Comparison of ENCODE assay signal across 1 cellular context in the genomic region with DNA sequence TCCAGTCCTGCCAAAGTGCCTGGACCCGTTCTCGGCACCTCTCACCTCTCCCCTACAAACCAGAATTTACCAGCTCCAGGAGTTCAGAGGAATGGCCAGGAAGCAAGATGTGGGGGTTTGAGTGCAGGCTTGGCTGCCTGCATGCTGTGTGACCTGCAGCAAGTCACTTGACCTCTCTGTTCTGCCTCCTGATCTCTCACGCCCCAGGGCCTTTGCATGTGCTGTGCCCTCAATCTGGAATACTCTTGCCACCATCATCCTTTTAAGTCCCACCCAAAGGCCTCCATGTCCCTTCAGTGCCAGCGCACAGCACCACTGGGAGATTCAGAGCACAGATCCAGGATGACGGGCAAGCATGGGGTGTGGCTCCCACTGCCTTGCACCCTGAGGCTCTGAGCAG.
TF ChIP-seq lines count a peak whose summit lies in the region.

No MANE protein-coding gene starts in this region.

TF ChIP-seq in K562, 482 proteins besides CTCF, POLR2A, EP300 and RAD21:
- TF ChIP-seq BCOR (IDR thresholded peaks at IDR 0.05) (peak; percentile 97), CBX3 (IDR thresholded peaks at IDR 0.05; ENCODE audit: borderline replicate concordance in 1 of 2, low read length in 2 of 2) (0 out of 3 replicates have a peak, but pooled peaks of 1 of the 2 experiments have one; percentile 44), PHTF2 (CRISPR knock-in tag; IDR thresholded peaks at IDR 0.05) (no peak), PTBP1 (IDR thresholded peaks at IDR 0.05; ENCODE audit: low read depth, low read length) (peak; percentile 96), CBX1 (IDR thresholded peaks at IDR 0.05; ENCODE audit: low read depth) (peak; percentile 88; the same call in 1 of the 2 replicates), FOXP1 (CRISPR knock-in tag; IDR thresholded peaks at IDR 0.05) (no peak), ATF7 (IDR thresholded peaks at IDR 0.05) (no peak), TEAD1 (CRISPR knock-in tag; IDR thresholded peaks at IDR 0.05) (no peak), ZNF785 (CRISPR knock-in tag; IDR thresholded peaks at IDR 0.05) (no peak), CGGBP1 (CRISPR knock-in tag; IDR thresholded peaks at IDR 0.05) (no peak), RBM25 (IDR thresholded peaks at IDR 0.05; ENCODE audit: low read depth, low read length, severe bottlenecking) (peak; percentile 97), ZFP36 (IDR thresholded peaks at IDR 0.05; ENCODE audit: low read depth, low read length, partially characterized antibody) (peak; percentile 92), RCOR1 (IDR thresholded peaks at IDR 0.05; ENCODE audit: borderline replicate concordance in 1 of 2, low read depth in 2 of 2, low read length in 2 of 2) (peak in 1 of 2 experiments; percentile 89; a peak in 2 of 4 replicates), ADNP (tag; IDR thresholded peaks at IDR 0.05) (peak; percentile 59; the same call in 1 of the 2 replicates), HDAC2 (IDR thresholded peaks at IDR 0.05) (peak; percentile 77; the same call in 1 of the 2 replicates), KDM1A (IDR thresholded peaks at IDR 0.05) (peak; percentile 62 to 83), RREB1 (CRISPR knock-in tag; IDR thresholded peaks at IDR 0.05) (no peak), SMARCA5 (IDR thresholded peaks at IDR 0.05) (peak; percentile 99)
- TF ChIP-seq, protein P1, sequence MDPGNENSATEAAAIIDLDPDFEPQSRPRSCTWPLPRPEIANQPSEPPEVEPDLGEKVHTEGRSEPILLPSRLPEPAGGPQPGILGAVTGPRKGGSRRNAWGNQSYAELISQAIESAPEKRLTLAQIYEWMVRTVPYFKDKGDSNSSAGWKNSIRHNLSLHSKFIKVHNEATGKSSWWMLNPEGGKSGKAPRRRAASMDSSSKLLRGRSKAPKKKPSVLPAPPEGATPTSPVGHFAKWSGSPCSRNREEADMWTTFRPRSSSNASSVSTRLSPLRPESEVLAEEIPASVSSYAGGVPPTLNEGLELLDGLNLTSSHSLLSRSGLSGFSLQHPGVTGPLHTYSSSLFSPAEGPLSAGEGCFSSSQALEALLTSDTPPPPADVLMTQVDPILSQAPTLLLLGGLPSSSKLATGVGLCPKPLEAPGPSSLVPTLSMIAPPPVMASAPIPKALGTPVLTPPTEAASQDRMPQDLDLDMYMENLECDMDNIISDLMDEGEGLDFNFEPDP (CRISPR knock-in tag; IDR thresholded peaks at IDR 0.05): no peak
TF ChIP-seq in K562: peak in this region for 11.
